4 cellular contexts compared by ENCODE assay signal in genomic region chr15:58045376-58045775, GRCh38. TPM values are rescaled to one million over a fixed set of nuclear protein-coding genes. Genes with fewer than 3 reads are reported as not detected.
"Had no signal": no experiment of that assay in that cellular context is flagged by ENCODE, and none has a peak within 500 bp of the region (broad histone marks: within the 10 kb centered on the region; RNA-seq: fewer than 3 reads in every experiment).

No MANE protein-coding gene starts in this region.

RNA-seq across cellular contexts. Expression of gene ALDH1A2, which starts 20.1 kb away (rescaled TPM):
- total RNA-seq: OCI-LY7, RPMI7951, SJSA1 had no signal
- polyA plus RNA-seq: SK-N-SH had no signal
